In genomic region chr14:73570913-73571312, GRCh38 we compare ENCODE assay signal across 1 cellular context.
TF ChIP-seq lines count a peak whose summit lies in the region.

No MANE protein-coding gene starts in this region.

TF ChIP-seq in GM12878, 131 proteins besides CTCF, POLR2A, EP300 and RAD21:
- peak; percentile 2; the same call in 1 of the 2 replicates for TF ChIP-seq SMC3 (IDR thresholded peaks at IDR 0.05; ENCODE audit: borderline replicate concordance, low read length)
- peak; percentile 79 for TF ChIP-seq YY1 (IDR thresholded peaks at IDR 0.05; ENCODE audit: low read depth, low read length)
- TF ChIP-seq ZNF384 (IDR thresholded peaks at IDR 0.05; ENCODE audit: borderline replicate concordance, low read depth, low read length), result 0 out of 2 replicates have a peak, but pooled peaks have one; percentile 4
- TF ChIP-seq BHLHE40 (IDR thresholded peaks at IDR 0.05; ENCODE audit: borderline replicate concordance in 1 of 2, low read depth in 2 of 2, low read length in 1 of 2), result 0 out of 4 replicates have a peak, but pooled peaks of 1 of the 2 experiments have one; percentile 3
TF ChIP-seq in GM12878: peak in this region for 4; not testable (repeated sequence) for 127.
